1 cellular context compared by ENCODE assay signal in the genomic region with DNA sequence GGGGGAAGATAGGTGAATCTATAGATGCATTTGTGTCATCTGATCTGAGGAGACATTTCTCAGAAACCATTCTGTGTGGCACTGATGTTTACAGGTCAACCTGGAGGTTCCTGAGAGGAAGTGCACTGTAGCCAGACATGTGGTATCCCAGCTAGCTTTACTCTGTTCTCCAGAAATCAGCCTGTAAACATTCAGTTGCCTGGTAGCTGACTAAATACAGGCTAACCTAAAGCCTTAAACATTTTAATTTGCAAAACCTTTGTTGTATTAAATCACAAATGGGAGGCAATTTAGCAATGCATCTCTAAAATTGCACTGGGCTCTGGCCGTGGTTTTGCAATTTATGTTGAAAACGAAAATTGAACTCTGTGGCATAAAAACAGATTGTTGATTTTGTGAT.
TF ChIP-seq lines count a peak whose summit lies in the region.

No MANE protein-coding gene starts in this region.

TF ChIP-seq in SK-N-SH treated with all-trans-retinoic acid at 6 μM for 48 hours, 23 proteins besides CTCF, POLR2A, EP300 and RAD21 (continued from another document):
- TF ChIP-seq, protein P1, sequence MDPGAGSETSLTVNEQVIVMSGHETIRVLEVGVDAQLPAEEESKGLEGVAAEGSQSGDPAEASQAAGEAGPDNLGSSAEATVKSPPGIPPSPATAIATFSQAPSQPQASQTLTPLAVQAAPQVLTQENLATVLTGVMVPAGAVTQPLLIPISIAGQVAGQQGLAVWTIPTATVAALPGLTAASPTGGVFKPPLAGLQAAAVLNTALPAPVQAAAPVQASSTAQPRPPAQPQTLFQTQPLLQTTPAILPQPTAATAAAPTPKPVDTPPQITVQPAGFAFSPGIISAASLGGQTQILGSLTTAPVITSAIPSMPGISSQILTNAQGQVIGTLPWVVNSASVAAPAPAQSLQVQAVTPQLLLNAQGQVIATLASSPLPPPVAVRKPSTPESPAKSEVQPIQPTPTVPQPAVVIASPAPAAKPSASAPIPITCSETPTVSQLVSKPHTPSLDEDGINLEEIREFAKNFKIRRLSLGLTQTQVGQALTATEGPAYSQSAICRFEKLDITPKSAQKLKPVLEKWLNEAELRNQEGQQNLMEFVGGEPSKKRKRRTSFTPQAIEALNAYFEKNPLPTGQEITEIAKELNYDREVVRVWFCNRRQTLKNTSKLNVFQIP (CRISPR knock-in tag; IDR thresholded peaks at IDR 0.05; ENCODE audit: borderline replicate concordance, low read depth): no peak
- TF ChIP-seq GLIS3 (CRISPR knock-in tag; IDR thresholded peaks at IDR 0.05): no peak
- no peak for TF ChIP-seq TCF4 (CRISPR knock-in tag; IDR thresholded peaks at IDR 0.05; ENCODE audit: borderline replicate concordance)
- TF ChIP-seq, protein P2, sequence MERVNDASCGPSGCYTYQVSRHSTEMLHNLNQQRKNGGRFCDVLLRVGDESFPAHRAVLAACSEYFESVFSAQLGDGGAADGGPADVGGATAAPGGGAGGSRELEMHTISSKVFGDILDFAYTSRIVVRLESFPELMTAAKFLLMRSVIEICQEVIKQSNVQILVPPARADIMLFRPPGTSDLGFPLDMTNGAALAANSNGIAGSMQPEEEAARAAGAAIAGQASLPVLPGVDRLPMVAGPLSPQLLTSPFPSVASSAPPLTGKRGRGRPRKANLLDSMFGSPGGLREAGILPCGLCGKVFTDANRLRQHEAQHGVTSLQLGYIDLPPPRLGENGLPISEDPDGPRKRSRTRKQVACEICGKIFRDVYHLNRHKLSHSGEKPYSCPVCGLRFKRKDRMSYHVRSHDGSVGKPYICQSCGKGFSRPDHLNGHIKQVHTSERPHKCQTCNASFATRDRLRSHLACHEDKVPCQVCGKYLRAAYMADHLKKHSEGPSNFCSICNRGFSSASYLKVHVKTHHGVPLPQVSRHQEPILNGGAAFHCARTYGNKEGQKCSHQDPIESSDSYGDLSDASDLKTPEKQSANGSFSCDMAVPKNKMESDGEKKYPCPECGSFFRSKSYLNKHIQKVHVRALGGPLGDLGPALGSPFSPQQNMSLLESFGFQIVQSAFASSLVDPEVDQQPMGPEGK (CRISPR knock-in tag; IDR thresholded peaks at IDR 0.05; ENCODE audit: borderline replicate concordance): no peak
- no peak for TF ChIP-seq BACH2 (CRISPR knock-in tag; IDR thresholded peaks at IDR 0.05; ENCODE audit: borderline replicate concordance)
- TF ChIP-seq, protein P3, sequence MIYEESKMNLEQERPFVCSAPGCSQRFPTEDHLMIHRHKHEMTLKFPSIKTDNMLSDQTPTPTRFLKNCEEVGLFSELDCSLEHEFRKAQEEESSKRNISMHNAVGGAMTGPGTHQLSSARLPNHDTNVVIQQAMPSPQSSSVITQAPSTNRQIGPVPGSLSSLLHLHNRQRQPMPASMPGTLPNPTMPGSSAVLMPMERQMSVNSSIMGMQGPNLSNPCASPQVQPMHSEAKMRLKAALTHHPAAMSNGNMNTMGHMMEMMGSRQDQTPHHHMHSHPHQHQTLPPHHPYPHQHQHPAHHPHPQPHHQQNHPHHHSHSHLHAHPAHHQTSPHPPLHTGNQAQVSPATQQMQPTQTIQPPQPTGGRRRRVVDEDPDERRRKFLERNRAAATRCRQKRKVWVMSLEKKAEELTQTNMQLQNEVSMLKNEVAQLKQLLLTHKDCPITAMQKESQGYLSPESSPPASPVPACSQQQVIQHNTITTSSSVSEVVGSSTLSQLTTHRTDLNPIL (CRISPR knock-in tag; IDR thresholded peaks at IDR 0.05; ENCODE audit: low read depth): no peak
- TF ChIP-seq ZC3H10 (CRISPR knock-in tag; IDR thresholded peaks at IDR 0.05): no peak
- TF ChIP-seq RARB (CRISPR knock-in tag; IDR thresholded peaks at IDR 0.05): no peak
